In the genomic region with DNA sequence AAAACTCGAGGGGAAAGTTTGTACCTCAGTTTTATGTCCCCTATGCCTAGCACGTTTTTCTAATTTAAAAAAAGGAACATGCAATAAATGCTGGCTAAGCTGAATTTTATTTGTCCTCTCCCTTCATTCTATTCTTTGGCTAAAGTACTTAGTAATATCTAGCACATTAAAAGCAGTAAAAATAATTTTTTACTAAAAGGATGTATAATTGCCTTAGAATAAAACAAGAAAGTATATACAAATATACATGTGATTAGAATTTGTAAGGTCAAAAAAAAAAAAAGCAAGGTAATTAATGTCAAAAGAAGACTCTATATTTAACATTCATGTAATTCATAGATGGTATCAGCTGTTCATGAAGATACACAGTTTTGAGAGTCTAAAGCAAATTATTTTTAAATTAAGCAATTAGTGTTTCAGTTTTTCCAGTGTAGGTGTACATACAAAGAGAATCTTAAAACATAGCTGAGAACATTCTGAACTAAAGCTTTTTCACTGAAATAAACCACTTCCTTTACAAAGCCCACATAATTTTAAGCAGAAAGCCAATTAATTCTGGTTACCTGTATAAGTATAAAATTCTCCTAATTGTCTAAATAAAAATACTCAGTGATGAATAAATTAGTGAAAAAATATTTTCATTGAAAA, we compare ENCODE assay signal across 18 cellular contexts. TPM values are rescaled to one million over a fixed set of nuclear protein-coding genes. Genes with fewer than 3 reads are reported as not detected.
DNase-seq lines count a peak whose midpoint lies in the region; ATAC-seq, FAIRE-seq and TF ChIP-seq lines count a peak whose summit lies in the region.
"Had no signal": no experiment of that assay in that cellular context is flagged by ENCODE, and none has a peak within 500 bp of the region (broad histone marks: within the 10 kb centered on the region; RNA-seq: fewer than 3 reads in every experiment).

No MANE protein-coding gene starts in this region.

- no peaks in the 10 kb centered on the region for H3K27me3 ChIP-seq in pancreas
- H3K27me3 ChIP-seq: upper lobe of left lung had no signal

- no peaks in the 10 kb centered on the region for H3K27me3 Mint-ChIP-seq in activated T-cell treated with anti-CD3 and anti-CD28 coated beads, Interleukin-2, amount 50 U/mL, for 24 hours
- no peaks in the 10 kb centered on the region for H3K27me3 Mint-ChIP-seq in activated T-helper 2 cell treated with anti-CD3 and anti-CD28 coated beads, Interferon-gamma antibody, Interleukin-2, Interleukin-4, amounts not matched to agents 10 μg/mL and 5 μg/mL and 100 μg/mL, durations not matched to agents 14 hours and 24 hours and 36 hours (ENCODE audit: low read depth)
- H3K27me3 Mint-ChIP-seq: IgD-negative memory B cell; stimulated activated memory B cell treated with anti-CD40 and anti-IgM and Interleukin-4, amounts not matched to agents 10 μg/mL and 1 μg/mL and 100 μg/mL, for 72 hours had no signal

- peak; percentile 19 for ATAC-seq in HG03432 (IDR thresholded peaks at IDR 0.05; ENCODE audit: unreplicated experiment)
- no peak for ATAC-seq in pancreas
- ATAC-seq in HG02973 (IDR thresholded peaks at IDR 0.05; ENCODE audit: unreplicated experiment), result no peak
- ATAC-seq: stimulated activated memory B cell treated with anti-CD40 and anti-IgM and Interleukin-4, amounts not matched to agents 10 μg/mL and 1 μg/mL and 100 μg/mL, for 72 hours had no signal

- peaks cover 42% of the 10 kb centered on the region for H3K36me3 Mint-ChIP-seq in activated T-cell treated with anti-CD3 and anti-CD28 coated beads, Interleukin-2, amount 50 U/mL, for 24 hours (ENCODE audit: low read depth)
- peaks cover 32% of the 10 kb centered on the region for H3K36me3 Mint-ChIP-seq in activated T-helper 2 cell treated with anti-CD3 and anti-CD28 coated beads, Interferon-gamma antibody, Interleukin-2, Interleukin-4, amounts not matched to agents 10 μg/mL and 5 μg/mL and 100 μg/mL, durations not matched to agents 14 hours and 24 hours and 36 hours (ENCODE audit: low read depth)

- H3K4me3 Mint-ChIP-seq in activated T-cell treated with anti-CD3 and anti-CD28 coated beads, Interleukin-2, amount 50 U/mL, for 24 hours, result peak overlapping the region; percentile 12
- H3K4me3 Mint-ChIP-seq in activated T-helper 2 cell treated with anti-CD3 and anti-CD28 coated beads, Interferon-gamma antibody, Interleukin-2, Interleukin-4, amounts not matched to agents 10 μg/mL and 5 μg/mL and 100 μg/mL, durations not matched to agents 14 hours and 24 hours and 36 hours (ENCODE audit: low read depth), result peak overlapping the region; percentile 11
- H3K4me3 Mint-ChIP-seq: CD14-positive monocyte; IgD-negative memory B cell; stimulated activated memory B cell treated with anti-CD40 and anti-IgM and Interleukin-4, amounts not matched to agents 10 μg/mL and 1 μg/mL and 100 μg/mL, for 72 hours had no signal

- H3K9me3 Mint-ChIP-seq in activated T-cell treated with anti-CD3 and anti-CD28 coated beads, Interleukin-2, amount 50 U/mL, for 24 hours, result no peaks in the 10 kb centered on the region
- H3K9me3 Mint-ChIP-seq in activated T-helper 2 cell treated with anti-CD3 and anti-CD28 coated beads, Interferon-gamma antibody, Interleukin-2, Interleukin-4, amounts not matched to agents 10 μg/mL and 5 μg/mL and 100 μg/mL, durations not matched to agents 14 hours and 24 hours and 36 hours, result no peaks in the 10 kb centered on the region
- H3K9me3 Mint-ChIP-seq: CD14-positive monocyte; IgD-negative memory B cell; stimulated activated memory B cell treated with anti-CD40 and anti-IgM and Interleukin-4, amounts not matched to agents 10 μg/mL and 1 μg/mL and 100 μg/mL, for 72 hours had no signal

- peak overlapping the region; percentile 48 for H3K27ac Mint-ChIP-seq in activated T-cell treated with anti-CD3 and anti-CD28 coated beads, Interleukin-2, amount 50 U/mL, for 24 hours
- peak overlapping the region; percentile 34 for H3K27ac Mint-ChIP-seq in activated T-helper 2 cell treated with anti-CD3 and anti-CD28 coated beads, Interferon-gamma antibody, Interleukin-2, Interleukin-4, amounts not matched to agents 10 μg/mL and 5 μg/mL and 100 μg/mL, durations not matched to agents 14 hours and 24 hours and 36 hours
- H3K27ac Mint-ChIP-seq: CD14-positive monocyte; IgD-negative memory B cell; stimulated activated memory B cell treated with anti-CD40 and anti-IgM and Interleukin-4, amounts not matched to agents 10 μg/mL and 1 μg/mL and 100 μg/mL, for 72 hours had no signal

- WGBS in pancreas, 2 donors, result 75 to 83% methylated on average over 2 of the region's 2 CpGs

- DNase-seq in activated T-cell treated with anti-CD3 and anti-CD28 coated beads, Interleukin-2, amount 50 U/mL, for 24 hours, result no peak
- no peak for DNase-seq in activated T-cell treated with anti-CD3 and anti-CD28 coated beads, Interleukin-2, amount 50 U/mL, for 48 hours
- DNase-seq in activated T-helper 2 cell treated with anti-CD3 and anti-CD28 coated beads, Interferon-gamma antibody, Interleukin-2, Interleukin-4, amounts not matched to agents 10 μg/mL and 5 μg/mL and 100 μg/mL, durations not matched to agents 14 hours and 24 hours and 36 hours (ENCODE audit: low spot score), result no peak
- no peak for DNase-seq in pancreas
- DNase-seq in NCI-H1048 (lab: John Stamatoyannopoulos, UW), result no peak
- no peak for DNase-seq in globus pallidus (ENCODE audit: low spot score)
- DNase-seq: activated CD4-positive, alpha-beta T cell treated with anti-CD3 and anti-CD28 coated beads, Interleukin-2, amount 50 U/mL, for 1 hour; activated effector memory CD4-positive, alpha-beta T cell treated with Interleukin-2 at 50 U/mL for 16 hours; anterior cingulate cortex; NCI-H1105; NCI-H2171; retina; upper lobe of left lung had no signal

- intact Hi-C loops in activated T-helper 2 cell treated with anti-CD3 and anti-CD28 coated beads, Interferon-gamma antibody, Interleukin-2, Interleukin-4, amounts not matched to agents 10 μg/mL and 5 μg/mL and 100 μg/mL, durations not matched to agents 14 hours and 24 hours and 36 hours (cut with micrococcal nuclease), result no loop called here
- intact Hi-C loops in pancreas (cut with DNase I), result no loop called here

- H3K4me1 Mint-ChIP-seq in activated T-cell treated with anti-CD3 and anti-CD28 coated beads, Interleukin-2, amount 50 U/mL, for 24 hours (ENCODE audit: low read depth), result peaks cover 67% of the 10 kb centered on the region
- H3K4me1 Mint-ChIP-seq in activated T-helper 2 cell treated with anti-CD3 and anti-CD28 coated beads, Interferon-gamma antibody, Interleukin-2, Interleukin-4, amounts not matched to agents 10 μg/mL and 5 μg/mL and 100 μg/mL, durations not matched to agents 14 hours and 24 hours and 36 hours (ENCODE audit: low read depth), result peaks cover 52% of the 10 kb centered on the region

- peak; percentile 20 for FAIRE-seq in pancreas (lab: Jason Lieb, UNC)

- H3K4me3 ChIP-seq in pancreas, result no peak overlapping the region
- H3K4me3 ChIP-seq: upper lobe of left lung had no signal

- H3K36me3 ChIP-seq in pancreas, result no peaks in the 10 kb centered on the region
- H3K36me3 ChIP-seq: upper lobe of left lung had no signal

- no peak overlapping the region for H3K27ac ChIP-seq in pancreas
- H3K27ac ChIP-seq: upper lobe of left lung had no signal

- H3K9me3 ChIP-seq in pancreas, result no peaks in the 10 kb centered on the region
- H3K9me3 ChIP-seq: upper lobe of left lung had no signal

- no peaks in the 10 kb centered on the region for H3K4me1 ChIP-seq in pancreas
- H3K4me1 ChIP-seq: upper lobe of left lung had no signal

- no peak for TF ChIP-seq CTCF in pancreas (IDR thresholded peaks at IDR 0.05)

RNA-seq across cellular contexts. Expression of a gene that starts 32.4 kb away (rescaled TPM):
- 99.2 and 102 TPM in 2 replicates for total RNA-seq in activated T-helper 2 cell treated with anti-CD3 and anti-CD28 coated beads, Interferon-gamma antibody, Interleukin-2, Interleukin-4, amounts not matched to agents 10 μg/mL and 5 μg/mL and 100 μg/mL, durations not matched to agents 14 hours and 24 hours and 36 hours
- total RNA-seq in pancreas, result 10 to 100 TPM; 36.0 to 41.5 (median 40.6) TPM
- 10 to 100 TPM; 10.3 to 18.0 TPM for polyA plus RNA-seq in pancreas
